Comparison of ENCODE assay signal across 12 cellular contexts in the genomic region with DNA sequence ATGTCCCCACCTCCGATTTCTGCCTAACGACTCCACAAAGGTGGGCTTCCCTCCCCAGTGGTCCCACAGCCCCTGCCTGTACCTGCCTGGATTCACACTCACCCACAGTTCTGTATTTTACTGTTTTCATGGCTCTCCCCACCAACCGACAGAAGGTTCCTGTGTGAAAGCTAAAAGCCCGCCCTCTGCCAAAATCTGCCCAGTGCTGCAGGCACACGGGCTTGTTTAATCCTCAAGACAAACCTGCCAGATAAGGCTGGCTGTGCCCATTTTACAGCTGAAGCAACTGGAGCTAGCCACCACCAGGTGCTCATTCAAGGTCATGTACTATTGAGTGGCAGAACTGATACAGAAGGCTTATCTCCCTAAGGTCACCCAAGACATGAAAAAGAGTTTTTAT.
DNase-seq lines count a peak whose midpoint lies in the region; ATAC-seq and TF ChIP-seq lines count a peak whose summit lies in the region.
"Had no signal": no experiment of that assay in that cellular context is flagged by ENCODE, and none has a peak within 500 bp of the region (broad histone marks: within the 10 kb centered on the region; RNA-seq: fewer than 3 reads in every experiment).

No MANE protein-coding gene starts in this region.

- no peak for ATAC-seq in naive thymus-derived CD4-positive, alpha-beta T cell
- ATAC-seq in HG02678 (IDR thresholded peaks at IDR 0.05; ENCODE audit: unreplicated experiment) (no peak), HG03460 (IDR thresholded peaks at IDR 0.05; ENCODE audit: unreplicated experiment) (no peak)

- DNase-seq in activated T-cell treated with anti-CD3 and anti-CD28 coated beads, Interleukin-2, amount 50 U/mL, for 24 hours, result no peak
- DNase-seq in activated T-cell treated with anti-CD3 and anti-CD28 coated beads for 4 hours, result no peak
- peak; percentile 35 for DNase-seq in NB4 (ENCODE audit: low read depth)
- no peak for DNase-seq in activated T-helper 1 cell treated with anti-CD3 and anti-CD28 coated beads, Interleukin-12 subunit alpha, Interleukin-12 subunit beta, Interleukin-2, Interleukin-4 antibody, amounts not matched to agents 30 ng/mL and 10 ng/mL and 1 ng/mL, durations not matched to agents 14 hours and 24 hours and 36 hours (ENCODE audit: low spot score)
- no peak for DNase-seq in naive thymus-derived CD4-positive, alpha-beta T cell
- no peak for DNase-seq in NCI-H510A (lab: John Stamatoyannopoulos, UW)
- DNase-seq: ACHN, DMS79, ovary had no signal

- peaks cover 94% of the 10 kb centered on the region for H3K4me1 Mint-ChIP-seq in activated T-cell treated with anti-CD3 and anti-CD28 coated beads, Interleukin-2, amount 50 U/mL, for 24 hours (ENCODE audit: low read depth)
- peaks cover 93% of the 10 kb centered on the region for H3K4me1 Mint-ChIP-seq in activated T-helper 1 cell treated with anti-CD3 and anti-CD28 coated beads, Interleukin-12 subunit alpha, Interleukin-12 subunit beta, Interleukin-2, Interleukin-4 antibody, amounts not matched to agents 30 ng/mL and 10 ng/mL and 1 ng/mL, durations not matched to agents 14 hours and 24 hours and 36 hours (ENCODE audit: low read depth)
- peaks cover 66 to 89% (median 79%) of the 10 kb centered on the region in 7 donors for H3K4me1 Mint-ChIP-seq in naive thymus-derived CD4-positive, alpha-beta T cell

- intact Hi-C loops in activated T-helper 1 cell treated with anti-CD3 and anti-CD28 coated beads, Interleukin-12 subunit alpha, Interleukin-12 subunit beta, Interleukin-2, Interleukin-4 antibody, amounts not matched to agents 30 ng/mL and 10 ng/mL and 1 ng/mL, durations not matched to agents 14 hours and 24 hours and 36 hours (cut with micrococcal nuclease), result no loop called here
- intact Hi-C loops in naive thymus-derived CD4-positive, alpha-beta T cell (cut with micrococcal nuclease), result loop anchor here (5.0 kb wide), 4 partner anchors 52 to 232 kb away; no protein-coding TSS in a partner anchor

- POLR2A ChIA-PET in naive thymus-derived CD4-positive, alpha-beta T cell (lab: Charles Lee), result interaction anchor here (0.7 kb wide), 1 partner anchor 112 kb away, joined by 4 read pairs; no protein-coding TSS in a partner anchor

- H3K27me3 ChIP-seq in naive thymus-derived CD4-positive, alpha-beta T cell (ENCODE audit: control insufficient read depth in 2 of 2, insufficient read depth in 2 of 2, low read length in 2 of 2), result no peaks in the 10 kb centered on the region
- H3K27me3 ChIP-seq: foreskin keratinocyte, ovary had no signal

- H3K27me3 Mint-ChIP-seq in activated T-cell treated with anti-CD3 and anti-CD28 coated beads, Interleukin-2, amount 50 U/mL, for 24 hours, result no peaks in the 10 kb centered on the region
- H3K27me3 Mint-ChIP-seq in activated T-helper 1 cell treated with anti-CD3 and anti-CD28 coated beads, Interleukin-12 subunit alpha, Interleukin-12 subunit beta, Interleukin-2, Interleukin-4 antibody, amounts not matched to agents 30 ng/mL and 10 ng/mL and 1 ng/mL, durations not matched to agents 14 hours and 24 hours and 36 hours (ENCODE audit: insufficient read depth), result no peaks in the 10 kb centered on the region
- no peaks in the 10 kb centered on the region for H3K27me3 Mint-ChIP-seq in naive thymus-derived CD4-positive, alpha-beta T cell

- no peaks in the 10 kb centered on the region for H3K9me3 ChIP-seq in naive thymus-derived CD4-positive, alpha-beta T cell (ENCODE audit: control insufficient read depth in 2 of 3, low read length in 3 of 3)
- H3K9me3 ChIP-seq: ovary had no signal

- no peak for TF ChIP-seq CTCF in NB4 (IDR thresholded peaks at IDR 0.05; ENCODE audit: low read depth, low read length)

- no peak overlapping the region for H3K27ac ChIP-seq in naive thymus-derived CD4-positive, alpha-beta T cell (ENCODE audit: low read depth, low read length)
- H3K27ac ChIP-seq: foreskin keratinocyte, ovary had no signal

- no peaks in the 10 kb centered on the region for H3K9me3 Mint-ChIP-seq in activated T-cell treated with anti-CD3 and anti-CD28 coated beads, Interleukin-2, amount 50 U/mL, for 24 hours
- peaks cover 5% of the 10 kb centered on the region for H3K9me3 Mint-ChIP-seq in activated T-helper 1 cell treated with anti-CD3 and anti-CD28 coated beads, Interleukin-12 subunit alpha, Interleukin-12 subunit beta, Interleukin-2, Interleukin-4 antibody, amounts not matched to agents 30 ng/mL and 10 ng/mL and 1 ng/mL, durations not matched to agents 14 hours and 24 hours and 36 hours
- no peaks in the 10 kb centered on the region for H3K9me3 Mint-ChIP-seq in naive thymus-derived CD4-positive, alpha-beta T cell

- H3K4me3 ChIP-seq in NB4 (ENCODE audit: low read depth, low read length), result no peak overlapping the region
- H3K4me3 ChIP-seq in naive thymus-derived CD4-positive, alpha-beta T cell (ENCODE audit: low read length), result peak overlapping the region; percentile 10
- H3K4me3 ChIP-seq: ovary had no signal

- TF ChIP-seq POLR2A in NB4 (IDR thresholded peaks at IDR 0.05; ENCODE audit: extremely low read depth, insufficient read length), result no peak

- H3K36me3 ChIP-seq in naive thymus-derived CD4-positive, alpha-beta T cell (ENCODE audit: control insufficient read depth in 2 of 3, insufficient read depth in 3 of 3, low read length in 3 of 3), result no peaks in the 10 kb centered on the region
- H3K36me3 ChIP-seq: ovary had no signal

- CTCF ChIA-PET in naive thymus-derived CD4-positive, alpha-beta T cell (lab: Charles Lee), result interaction anchor here (1.4 kb wide), 1 partner anchor 115 kb away, joined by 3 read pairs; no protein-coding TSS in a partner anchor

- peaks cover 50 to 86% of the 10 kb centered on the region in 2 donors for H3K4me1 ChIP-seq in naive thymus-derived CD4-positive, alpha-beta T cell (ENCODE audit: control insufficient read depth in 2 of 2, insufficient read depth in 2 of 2, low read length in 2 of 2)

- peak overlapping the region; percentile 74 for H3K27ac Mint-ChIP-seq in activated T-cell treated with anti-CD3 and anti-CD28 coated beads, Interleukin-2, amount 50 U/mL, for 24 hours
- H3K27ac Mint-ChIP-seq in activated T-helper 1 cell treated with anti-CD3 and anti-CD28 coated beads, Interleukin-12 subunit alpha, Interleukin-12 subunit beta, Interleukin-2, Interleukin-4 antibody, amounts not matched to agents 30 ng/mL and 10 ng/mL and 1 ng/mL, durations not matched to agents 14 hours and 24 hours and 36 hours, result peak overlapping the region; percentile 87
- peak overlapping the region in 8 of 9 donors; percentile 26 to 85 (median 58) for H3K27ac Mint-ChIP-seq in naive thymus-derived CD4-positive, alpha-beta T cell

- H3K4me3 Mint-ChIP-seq in activated T-cell treated with anti-CD3 and anti-CD28 coated beads, Interleukin-2, amount 50 U/mL, for 24 hours, result no peak overlapping the region
- H3K4me3 Mint-ChIP-seq in activated T-helper 1 cell treated with anti-CD3 and anti-CD28 coated beads, Interleukin-12 subunit alpha, Interleukin-12 subunit beta, Interleukin-2, Interleukin-4 antibody, amounts not matched to agents 30 ng/mL and 10 ng/mL and 1 ng/mL, durations not matched to agents 14 hours and 24 hours and 36 hours, result peak overlapping the region; percentile 60
- peak overlapping the region in 8 of 10 donors; percentile 24 to 67 (median 50) for H3K4me3 Mint-ChIP-seq in naive thymus-derived CD4-positive, alpha-beta T cell

- H3K36me3 Mint-ChIP-seq in activated T-cell treated with anti-CD3 and anti-CD28 coated beads, Interleukin-2, amount 50 U/mL, for 24 hours (ENCODE audit: low read depth), result no peaks in the 10 kb centered on the region
- peaks cover 15% of the 10 kb centered on the region for H3K36me3 Mint-ChIP-seq in activated T-helper 1 cell treated with anti-CD3 and anti-CD28 coated beads, Interleukin-12 subunit alpha, Interleukin-12 subunit beta, Interleukin-2, Interleukin-4 antibody, amounts not matched to agents 30 ng/mL and 10 ng/mL and 1 ng/mL, durations not matched to agents 14 hours and 24 hours and 36 hours (ENCODE audit: low read depth)
- peaks cover 0 to 6% (median 0%) of the 10 kb centered on the region in 5 donors for H3K36me3 Mint-ChIP-seq in naive thymus-derived CD4-positive, alpha-beta T cell
